In the genomic region with DNA sequence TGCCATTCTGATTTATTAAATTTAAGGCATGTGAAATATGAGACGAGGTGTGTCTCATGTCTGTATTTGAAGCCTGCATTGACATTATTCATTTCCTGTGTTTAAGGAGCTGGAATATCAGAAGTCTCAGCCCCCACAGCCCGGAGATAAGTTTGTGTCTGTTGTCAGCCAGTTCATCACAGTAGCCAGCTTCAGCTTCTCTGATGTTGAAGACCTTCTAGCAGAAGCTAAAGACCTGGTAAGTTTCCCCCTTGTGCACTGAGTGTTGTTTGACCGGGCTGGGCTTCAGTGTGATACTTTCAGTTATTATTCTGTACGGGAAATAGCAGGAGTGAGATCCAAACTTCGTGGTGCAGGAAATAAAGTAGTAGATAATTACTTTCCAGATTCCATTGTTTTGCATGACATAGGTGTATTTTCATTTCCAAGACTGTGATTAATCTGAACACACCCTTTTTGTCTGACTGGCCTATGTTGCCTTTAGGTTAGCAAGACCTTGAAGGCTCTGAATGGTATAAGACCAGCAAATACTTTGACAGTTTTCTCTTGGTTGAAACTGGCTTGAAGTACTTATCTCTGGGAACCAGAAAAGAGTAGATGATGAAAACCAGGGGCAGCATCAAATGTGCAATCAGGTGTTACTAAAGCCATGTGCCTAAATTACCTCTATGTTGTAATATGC, we compare ENCODE assay signal across 1 cellular context.
TF ChIP-seq lines count a peak whose summit lies in the region.

No MANE protein-coding gene starts in this region.

TF ChIP-seq in endothelial cell of umbilical vein, 7 proteins besides CTCF, POLR2A, EP300 and RAD21 (continued from another document):
- TF ChIP-seq EZH2 (IDR thresholded peaks at IDR 0.05; ENCODE audit: borderline replicate concordance, low read depth, low read length, severe bottlenecking), result no peak
